In genomic region chr3:43505351-43505750, GRCh38 we compare ENCODE assay signal across 21 cellular contexts.
DNase-seq lines count a peak whose midpoint lies in the region; ATAC-seq and TF ChIP-seq lines count a peak whose summit lies in the region.
"Had no signal": no experiment of that assay in that cellular context is flagged by ENCODE, and none has a peak within 500 bp of the region (broad histone marks: within the 10 kb centered on the region; RNA-seq: fewer than 3 reads in every experiment).

No MANE protein-coding gene starts in this region.

- no peaks in the 10 kb centered on the region for H3K27me3 ChIP-seq in mammary epithelial cell (ENCODE audit: insufficient read depth, low read length)
- H3K27me3 ChIP-seq: thyroid gland had no signal

- no peaks in the 10 kb centered on the region for H3K36me3 ChIP-seq in mammary epithelial cell (ENCODE audit: insufficient read depth, low read length)
- H3K36me3 ChIP-seq: thyroid gland had no signal

- no peak overlapping the region for H3K4me3 ChIP-seq in mammary epithelial cell (replicated peaks in 1 of 3; ENCODE audit: insufficient read depth in 1 of 3, low read depth in 2 of 3, low read length in 3 of 3)
- H3K4me3 ChIP-seq in epithelial cell of esophagus (ENCODE audit: low read length) = no peak overlapping the region
- H3K4me3 ChIP-seq: thyroid gland had no signal

- dilution Hi-C loops in mammary epithelial cell (cut with HindIII; ENCODE audit: low sequenced_read_pairs) = no loop called here

- no peaks in the 10 kb centered on the region for H3K79me2 ChIP-seq in mammary epithelial cell (ENCODE audit: insufficient read depth, low read length)

- DNase-seq in mammary epithelial cell = peak; percentile 60
- no peak for DNase-seq in MCF 10A (ENCODE audit: unreplicated experiment)
- peak; percentile 30 for DNase-seq in OCI-M1 (lab: John Stamatoyannopoulos, UW)
- peak; percentile 20 for DNase-seq in epithelial cell of esophagus (ENCODE audit: low read depth)
- DNase-seq in GM19238 (ENCODE audit: insufficient read length, low spot score) = no peak
- DNase-seq: activated CD4-positive, alpha-beta T cell treated with anti-CD3 and anti-CD28 coated beads, Interleukin-2, amount 10 ng/mL, durations not matched to agents 24 days and 14 days; activated gamma-delta T cell; central memory CD4-positive, alpha-beta T cell; DMS53; KBM-7; left colon; NCI-H1436 treated with DMSO at 0.1 percent for 48 hours; NCI-H526 treated with DMSO at 0.1 percent for 48 hours; stimulated activated CD4-positive, alpha-beta T cell treated with anti-CD3 and anti-CD28 coated beads, Interleukin-15, amount 100 ng/mL, for 24 hours; thyroid gland had no signal

- no peak overlapping the region for H2AFZ ChIP-seq in mammary epithelial cell (ENCODE audit: low read depth, low read length)

- H3K9ac ChIP-seq in mammary epithelial cell (ENCODE audit: insufficient read depth, low read length) = no peak overlapping the region

- ATAC-seq in HG03095 (IDR thresholded peaks at IDR 0.05; ENCODE audit: unreplicated experiment) = no peak
- no peak for ATAC-seq in HG02623 (IDR thresholded peaks at IDR 0.05; ENCODE audit: unreplicated experiment)
- ATAC-seq in GM18873 (IDR thresholded peaks at IDR 0.05; ENCODE audit: low FRiP score, unreplicated experiment) = no peak
- ATAC-seq: left colon, Right ventricle myocardium inferior had no signal

- no peaks in the 10 kb centered on the region for H3K9me3 Mint-ChIP-seq in MCF 10A (ENCODE audit: unreplicated experiment)
- H3K9me3 Mint-ChIP-seq: activated CD4-positive, alpha-beta T cell treated with anti-CD3 and anti-CD28 coated beads, Interleukin-2, amount 10 ng/mL, durations not matched to agents 24 days and 14 days; T-helper 2 cell treated with Interferon-gamma antibody and Interleukin-4, amounts not matched to agents 5 μg/mL and 100 μg/mL, for 36 hours had no signal

- no peaks in the 10 kb centered on the region for H3K9me3 ChIP-seq in mammary epithelial cell (replicated peaks; ENCODE audit: insufficient read depth, low read length)
- H3K9me3 ChIP-seq: thyroid gland had no signal

- BruUV-seq in mammary epithelial cell (replicated peaks; lab: Mats Ljungman, UMichigan) = no TSS peak
- no TSS peak for BruUV-seq in MCF 10A (replicated peaks; lab: Mats Ljungman, UMichigan)

- H3K27me3 Mint-ChIP-seq in MCF 10A (ENCODE audit: insufficient read depth, unreplicated experiment) = no peaks in the 10 kb centered on the region
- H3K27me3 Mint-ChIP-seq: progenitor cell of endocrine pancreas had no signal

- H3K36me3 Mint-ChIP-seq in MCF 10A (ENCODE audit: insufficient read depth, unreplicated experiment) = no peaks in the 10 kb centered on the region

- H3K4me3 Mint-ChIP-seq in MCF 10A (ENCODE audit: unreplicated experiment) = no peak overlapping the region
- H3K4me3 Mint-ChIP-seq: activated CD4-positive, alpha-beta T cell treated with anti-CD3 and anti-CD28 coated beads, Interleukin-2, amount 10 ng/mL, durations not matched to agents 24 days and 14 days; T-helper 2 cell treated with Interferon-gamma antibody and Interleukin-4, amounts not matched to agents 5 μg/mL and 100 μg/mL, for 36 hours had no signal

- H3K4me2 ChIP-seq in mammary epithelial cell (ENCODE audit: insufficient read depth, low read depth, low read length) = no peak overlapping the region

- H3K27ac ChIP-seq in mammary epithelial cell (ENCODE audit: insufficient read depth, low read depth, low read length) = no peak overlapping the region
- H3K27ac ChIP-seq: thyroid gland had no signal

- in situ Hi-C loops in mammary epithelial cell (cut with MboI; ENCODE audit: low sequenced_read_pairs in 2 of 2) = loop anchor here in 1 of 2 donors (25.0 kb wide), 1 partner anchor 543 kb away; no protein-coding TSS in a partner anchor

- 39% methylated on average over 3 of the region's 3 CpGs for WGBS in mammary epithelial cell (ENCODE audit: low coverage, missing lambda C conversion rate)

- no peaks in the 10 kb centered on the region for H3K4me1 Mint-ChIP-seq in MCF 10A (ENCODE audit: insufficient read depth, unreplicated experiment)

- TF ChIP-seq CTCF in mammary epithelial cell (conservative IDR thresholded peaks at IDR 0.05 in 1 of 2, IDR thresholded peaks at IDR 0.05 in 1 of 2; ENCODE audit: extremely low read depth in 1 of 2, insufficient read depth in 1 of 2, low read depth in 1 of 2, low read length in 2 of 2) (no peak), MCF 10A (IDR thresholded peaks at IDR 0.05; ENCODE audit: unreplicated experiment) (no peak), epithelial cell of esophagus (IDR thresholded peaks at IDR 0.05; ENCODE audit: insufficient read depth, low read depth, low read length, missing control alignments) (no peak)

- intact Hi-C loops in mammary epithelial cell (cut with micrococcal nuclease) (loop anchor here (10.0 kb wide), 1 partner anchor 541 kb away; no protein-coding TSS in a partner anchor), MCF 10A (cut with micrococcal nuclease) (no loop called here)

- no peak overlapping the region for H3K27ac Mint-ChIP-seq in MCF 10A (ENCODE audit: low read depth, unreplicated experiment)
- H3K27ac Mint-ChIP-seq: activated CD4-positive, alpha-beta T cell treated with anti-CD3 and anti-CD28 coated beads, Interleukin-2, amount 10 ng/mL, durations not matched to agents 24 days and 14 days; progenitor cell of endocrine pancreas; T-helper 2 cell treated with Interferon-gamma antibody and Interleukin-4, amounts not matched to agents 5 μg/mL and 100 μg/mL, for 36 hours had no signal

- POLR2A ChIA-PET in MCF 10A (lab: Yijun Ruan, JAX) = no interaction called here

- H4K20me1 ChIP-seq in mammary epithelial cell (ENCODE audit: insufficient read depth, low read length) = no peaks in the 10 kb centered on the region

- CTCF ChIA-PET in mammary epithelial cell (lab: Charles Lee; ENCODE audit: low non-redundant PET) (no interaction called here), MCF 10A (lab: Yijun Ruan, JAX) (no interaction called here)

- H3K4me1 ChIP-seq in mammary epithelial cell (ENCODE audit: insufficient read depth, low read length) = no peaks in the 10 kb centered on the region

Comparison
In these comparisons a context has a peak if more than half of its experiments do, and no peak if none do; other contexts are left out.
1. DNase-seq: peak in mammary epithelial cell (single experiment), OCI-M1 (single experiment) and epithelial cell of esophagus (single experiment); none in MCF 10A (single experiment) and GM19238 (single experiment).